ENCODE assay signal across 16 cellular contexts in genomic region chr4:41879552-41879951, GRCh38.
"Had no signal": no experiment of that assay in that cellular context is flagged by ENCODE, and none has a peak within 500 bp of the region (broad histone marks: within the 10 kb centered on the region; RNA-seq: fewer than 3 reads in every experiment).

No MANE protein-coding gene starts in this region.

- H3K36me3 Mint-ChIP-seq: naive B cell had no signal

- ATAC-seq: esophagus mucosa, gastrocnemius medialis had no signal

- H3K27ac Mint-ChIP-seq: nephron progenitor cell had no signal

- DNase-seq: cortex of kidney; dorsolateral prefrontal cortex; effector CD8-positive, alpha-beta T cell; gastrocnemius medialis; kidney glomerular epithelial cell; naive B cell; ovary; sigmoid colon; stimulated activated CD4-positive, alpha-beta T cell treated with anti-CD3 and anti-CD28 coated beads, Interleukin-2, amount 100 ng/mL, for 24 hours; stimulated activated CD4-positive, alpha-beta T cell treated with anti-CD3 and anti-CD28 coated beads, Interleukin-4, amount 100 ng/mL, for 4 hours; stimulated activated naive CD4-positive, alpha-beta T cell; stomach; substantia nigra; transverse colon had no signal

- H3K9me3 Mint-ChIP-seq: nephron progenitor cell had no signal
